Comparison of ENCODE assay signal across 1 cellular context in genomic region chr11:78050964-78051831, GRCh38.
A peak's percentile ranks its signal among the peaks of the same experiment; 100 is the strongest.
TF ChIP-seq lines count a peak whose summit lies in the region.

No MANE protein-coding gene starts in this region.

TF ChIP-seq in K562, 482 proteins besides CTCF, POLR2A, EP300 and RAD21 (continued from another document and continues in another):
- TF ChIP-seq HNRNPUL1 (IDR thresholded peaks at IDR 0.05; ENCODE audit: low read length): no peak
- TF ChIP-seq HSF4 (CRISPR knock-in tag; IDR thresholded peaks at IDR 0.05; ENCODE audit: borderline replicate concordance): no peak
- no peak for TF ChIP-seq MAFG (tag; conservative IDR thresholded peaks at IDR 0.05)
- no peak for TF ChIP-seq HDAC1 (IDR thresholded peaks at IDR 0.05)
- peak; percentile 31; the same call in 1 of the 2 replicates for TF ChIP-seq MGA (IDR thresholded peaks at IDR 0.05)
- TF ChIP-seq WHSC1 (IDR thresholded peaks at IDR 0.05; ENCODE audit: low read length): no peak
- TF ChIP-seq ZNF609 (CRISPR knock-in tag; IDR thresholded peaks at IDR 0.05; ENCODE audit: borderline replicate concordance): no peak
- TF ChIP-seq BRD9 (IDR thresholded peaks at IDR 0.05; ENCODE audit: low read depth, partially characterized antibody): peak; percentile 87
- no peak for TF ChIP-seq ZMIZ1 (IDR thresholded peaks at IDR 0.05; ENCODE audit: low read depth in 2 of 2, low read length in 2 of 2)
- TF ChIP-seq THRB (CRISPR knock-in tag; conservative IDR thresholded peaks at IDR 0.05): no peak
- TF ChIP-seq PHF8 (IDR thresholded peaks at IDR 0.05; ENCODE audit: borderline replicate concordance, low read length): peak; percentile 46; the same call in 1 of the 2 replicates
- TF ChIP-seq SMARCC2 (IDR thresholded peaks at IDR 0.05; ENCODE audit: low read depth): 0 out of 2 replicates have a peak, but pooled peaks have one; percentile 33
- no peak for TF ChIP-seq POU5F1 (IDR thresholded peaks at IDR 0.05; ENCODE audit: borderline replicate concordance, low read depth, low read length, partially characterized antibody)
- no peak for TF ChIP-seq SRSF1 (IDR thresholded peaks at IDR 0.05; ENCODE audit: low read depth, low read length)
- no peak for TF ChIP-seq DNMT1 (IDR thresholded peaks at IDR 0.05)
- no peak for TF ChIP-seq NFATC3 (IDR thresholded peaks at IDR 0.05)
- TF ChIP-seq RHOXF2B (CRISPR knock-in tag; conservative IDR thresholded peaks at IDR 0.05): no peak
- TF ChIP-seq ZNF655 (CRISPR knock-in tag; IDR thresholded peaks at IDR 0.05): no peak
- TF ChIP-seq CAMTA2 (CRISPR knock-in tag; conservative IDR thresholded peaks at IDR 0.05): no peak
- no peak for TF ChIP-seq ZFP1 (CRISPR knock-in tag; IDR thresholded peaks at IDR 0.05)
- TF ChIP-seq XRCC4 (IDR thresholded peaks at IDR 0.05; ENCODE audit: extremely low read depth, insufficient read depth, insufficient read length): no peak
- no peak for TF ChIP-seq ZKSCAN3 (CRISPR knock-in tag; IDR thresholded peaks at IDR 0.05)
- no peak for TF ChIP-seq GTF2F1 (IDR thresholded peaks at IDR 0.05; ENCODE audit: low read depth, low read length)
- TF ChIP-seq CBX5 (IDR thresholded peaks at IDR 0.05; ENCODE audit: borderline replicate concordance, low read depth): no peak
- TF ChIP-seq ZNF512 (tag; IDR thresholded peaks at IDR 0.05): no peak
- TF ChIP-seq CBX3 (IDR thresholded peaks at IDR 0.05; ENCODE audit: borderline replicate concordance in 1 of 2, low read length in 2 of 2): no peak
- TF ChIP-seq U2AF1 (optimal IDR thresholded peaks at IDR 0.05; ENCODE audit: low read depth, low read length): no peak
- TF ChIP-seq HNRNPL (IDR thresholded peaks at IDR 0.05; ENCODE audit: low read depth, low read length): no peak
- no peak for TF ChIP-seq FOXP4 (CRISPR knock-in tag; IDR thresholded peaks at IDR 0.05; ENCODE audit: borderline replicate concordance)
